25 cellular contexts compared by ENCODE assay signal in genomic region chr16:7137560-7138330, GRCh38.
DNase-seq lines count a peak whose midpoint lies in the region; TF ChIP-seq lines count a peak whose summit lies in the region.
"Had no signal": no experiment of that assay in that cellular context is flagged by ENCODE, and none has a peak within 500 bp of the region (broad histone marks: within the 10 kb centered on the region; RNA-seq: fewer than 3 reads in every experiment).

No MANE protein-coding gene starts in this region.

- TF ChIP-seq CTCF in fibroblast of mammary gland (conservative IDR thresholded peaks at IDR 0.05; ENCODE audit: control insufficient read depth, insufficient read depth, low read depth, low read length) (no peak), neural crest cell (conservative IDR thresholded peaks at IDR 0.05) (no peak)

- H3K4me3 Mint-ChIP-seq in neural crest cell, result no peak overlapping the region
- H3K4me3 Mint-ChIP-seq: activated CD8-positive, alpha-beta T cell treated with anti-CD3 and anti-CD28 coated beads, Interleukin-2, amount 10 ng/mL, durations not matched to agents 7 days and 5 days; activated T-cell treated with anti-CD3 and anti-CD28 coated beads, Interleukin-2, amount 50 U/mL, for 24 hours; immature natural killer cell; memory B cell had no signal

- H3K27me3 Mint-ChIP-seq in neural crest cell (ENCODE audit: low read depth), result peaks cover 8% of the 10 kb centered on the region
- H3K27me3 Mint-ChIP-seq: activated T-cell treated with anti-CD3 and anti-CD28 coated beads, Interleukin-2, amount 50 U/mL, for 24 hours; memory B cell had no signal

- H3K4me3 ChIP-seq in fibroblast of mammary gland (ENCODE audit: control insufficient read depth, low read depth, low read length), result no peak overlapping the region
- H3K4me3 ChIP-seq: cardiac muscle cell, smooth muscle cell had no signal

- peak overlapping the region; percentile 4 for H3K27ac Mint-ChIP-seq in neural crest cell (ENCODE audit: unreplicated experiment)
- H3K27ac Mint-ChIP-seq: activated CD8-positive, alpha-beta T cell treated with anti-CD3 and anti-CD28 coated beads, Interleukin-2, amount 10 ng/mL, durations not matched to agents 7 days and 5 days; activated T-cell treated with anti-CD3 and anti-CD28 coated beads, Interleukin-2, amount 50 U/mL, for 24 hours; immature natural killer cell; memory B cell had no signal

- DNase-seq in HT-29 (ENCODE audit: low spot score) (peak; percentile 34), NCI-H69 (lab: John Stamatoyannopoulos, UW) (peak; percentile 10), fibroblast of mammary gland (ENCODE audit: low read depth) (peak; percentile 7), neural crest cell (ENCODE audit: low read depth, low spot score) (no peak), ecto neural progenitor cell (ENCODE audit: low spot score) (no peak), NCI-H1417 treated with DMSO at 0.1 percent for 48 hours (lab: John Stamatoyannopoulos, UW) (no peak), NCI-H146 (lab: John Stamatoyannopoulos, UW) (no peak)
- no peak for DNase-seq in stimulated activated CD4-positive, alpha-beta T cell treated with anti-CD3 and anti-CD28 coated beads, Interleukin-12 subunit alpha, Interleukin-12 subunit beta, amount 100 ng/mL, for 4 hours
- DNase-seq: activated CD4-positive, CD25-positive, alpha-beta regulatory T cell; activated CD8-positive, alpha-beta T cell treated with anti-CD3 and anti-CD28 coated beads, Interleukin-2, amount 10 ng/mL, durations not matched to agents 7 days and 5 days; activated naive CD4-positive, alpha-beta T cell treated with Interleukin-2 at 50 U/mL for 16 hours; activated T-cell treated with anti-CD3 and anti-CD28 coated beads, Interleukin-2, amount 50 U/mL, for 24 hours; amniotic stem cell; dermis blood vessel endothelial cell; GDM1; immature natural killer cell; NCI-H1417; NCI-H526 treated with DMSO at 0.1 percent for 48 hours; nucleus accumbens; stimulated activated CD4-positive, alpha-beta T cell treated with anti-CD3 and anti-CD28 coated beads, Interleukin-4, amount 100 ng/mL, for 1 hour; stimulated activated naive CD8-positive, alpha-beta T cell treated with anti-CD3 and anti-CD28 coated beads, Interleukin-15, Interleukin-2, amounts not matched to agents 100 U/mL and 50 U/mL, for 24 hours; T1000 had no signal

- no peaks in the 10 kb centered on the region for H3K36me3 Mint-ChIP-seq in neural crest cell (ENCODE audit: low read depth)
- H3K36me3 Mint-ChIP-seq: memory B cell had no signal

- H3K9me3 Mint-ChIP-seq in neural crest cell, result no peaks in the 10 kb centered on the region

- H3K4me1 Mint-ChIP-seq in neural crest cell, result peaks cover 10% of the 10 kb centered on the region
- H3K4me1 Mint-ChIP-seq: immature natural killer cell, memory B cell had no signal

Comparison
In these comparisons a context has a peak if more than half of its experiments do, and no peak if none do; other contexts are left out.
1. DNase-seq: peak in HT-29 (single experiment), NCI-H69 (single experiment) and fibroblast of mammary gland (single experiment); none in neural crest cell (single experiment), ecto neural progenitor cell (single experiment), stimulated activated CD4-positive, alpha-beta T cell treated with anti-CD3 and anti-CD28 coated beads, Interleukin-12 subunit alpha, Interleukin-12 subunit beta, amount 100 ng/mL, for 4 hours (single experiment), NCI-H1417 treated with DMSO at 0.1 percent for 48 hours (single experiment) and NCI-H146 (single experiment).